Comparison of ENCODE assay signal across 10 cellular contexts in genomic region chrX:83535417-83536244, GRCh38. TPM values are rescaled to one million over a fixed set of nuclear protein-coding genes. Genes with fewer than 3 reads are reported as not detected.
DNase-seq lines count a peak whose midpoint lies in the region; ATAC-seq and TF ChIP-seq lines count a peak whose summit lies in the region.
"Had no signal": no experiment of that assay in that cellular context is flagged by ENCODE, and none has a peak within 500 bp of the region (broad histone marks: within the 10 kb centered on the region; RNA-seq: fewer than 3 reads in every experiment).

No MANE protein-coding gene starts in this region.

- CTCF ChIA-PET in GM10248 (lab: Yijun Ruan, JAX) = no interaction called here

- no peaks in the 10 kb centered on the region for H3K9me3 ChIP-seq in spleen
- H3K9me3 ChIP-seq: gastroesophageal sphincter had no signal

- peak overlapping the region in 5 of 8 donors; percentile 3 to 55 (median 12) for H3K4me3 ChIP-seq in spleen
- no peak overlapping the region for H3K4me3 ChIP-seq in lower leg skin (ENCODE audit: low read depth, poor library complexity, severe bottlenecking)
- H3K4me3 ChIP-seq: gastroesophageal sphincter had no signal

- no peaks in the 10 kb centered on the region for H3K4me1 ChIP-seq in spleen
- H3K4me1 ChIP-seq: gastroesophageal sphincter had no signal

- POLR2A ChIA-PET in GM10248 (lab: Yijun Ruan, JAX) = no interaction called here

- H3K27me3 ChIP-seq in spleen (replicated peaks in 1 of 7) = no peaks in the 10 kb centered on the region
- H3K27me3 ChIP-seq: gastroesophageal sphincter had no signal

- H3K9me3 Mint-ChIP-seq in activated T-cell treated with anti-CD3 and anti-CD28 coated beads, Interleukin-2, amount 50 U/mL, for 4 hours = no peaks in the 10 kb centered on the region
- H3K9me3 Mint-ChIP-seq in activated T-cell treated with anti-CD3 and anti-CD28 coated beads, Interleukin-2, amount 50 U/mL, for 72 hours = peaks cover 0 to 1% of the 10 kb centered on the region in 2 donors
- no peaks in the 10 kb centered on the region for H3K9me3 Mint-ChIP-seq in activated T-helper 17 cell treated with anti-CD3 and anti-CD28 coated beads, Interleukin-2, amount 50 U/mL, for 72 hours
- peaks cover 0 to 2% (median 0%) of the 10 kb centered on the region in 7 donors for H3K9me3 Mint-ChIP-seq in CD14-positive monocyte

- H3K27ac Mint-ChIP-seq in activated T-cell treated with anti-CD3 and anti-CD28 coated beads, Interleukin-2, amount 50 U/mL, for 72 hours = no peak overlapping the region
- no peak overlapping the region for H3K27ac Mint-ChIP-seq in activated T-helper 17 cell treated with anti-CD3 and anti-CD28 coated beads, Interleukin-2, amount 50 U/mL, for 72 hours
- H3K27ac Mint-ChIP-seq in CD14-positive monocyte = no peak overlapping the region

- no peak for TF ChIP-seq CTCF in spleen (IDR thresholded peaks at IDR 0.05 in 8 of 11, conservative IDR thresholded peaks at IDR 0.05 in 3 of 11)
- no peak for TF ChIP-seq CTCF in lower leg skin (IDR thresholded peaks at IDR 0.05)
- no peak for TF ChIP-seq CTCF in CD14-positive monocyte (IDR thresholded peaks at IDR 0.05)
- no peak for TF ChIP-seq CTCF in GM10248 (IDR thresholded peaks at IDR 0.05; ENCODE audit: control extremely low read depth, extremely low read depth, low read depth, missing control alignments)

- peak overlapping the region; percentile 53 for H3K4me3 Mint-ChIP-seq in activated T-cell treated with anti-CD3 and anti-CD28 coated beads, Interleukin-2, amount 50 U/mL, for 4 hours
- peak overlapping the region in 1 of 2 donors; percentile 60 for H3K4me3 Mint-ChIP-seq in activated T-cell treated with anti-CD3 and anti-CD28 coated beads, Interleukin-2, amount 50 U/mL, for 72 hours
- peak overlapping the region; percentile 23 for H3K4me3 Mint-ChIP-seq in activated T-helper 17 cell treated with anti-CD3 and anti-CD28 coated beads, Interleukin-2, amount 50 U/mL, for 72 hours
- H3K4me3 Mint-ChIP-seq in CD14-positive monocyte = peak overlapping the region in 1 of 2 donors; percentile 63

- peaks cover 2% of the 10 kb centered on the region for H3K4me1 Mint-ChIP-seq in activated T-cell treated with anti-CD3 and anti-CD28 coated beads, Interleukin-2, amount 50 U/mL, for 4 hours (ENCODE audit: low read depth)
- H3K4me1 Mint-ChIP-seq in activated T-cell treated with anti-CD3 and anti-CD28 coated beads, Interleukin-2, amount 50 U/mL, for 72 hours (ENCODE audit: low read depth) = no peaks in the 10 kb centered on the region
- H3K4me1 Mint-ChIP-seq in activated T-helper 17 cell treated with anti-CD3 and anti-CD28 coated beads, Interleukin-2, amount 50 U/mL, for 72 hours = no peaks in the 10 kb centered on the region
- no peaks in the 10 kb centered on the region for H3K4me1 Mint-ChIP-seq in CD14-positive monocyte

- H3K36me3 Mint-ChIP-seq in activated T-cell treated with anti-CD3 and anti-CD28 coated beads, Interleukin-2, amount 50 U/mL, for 4 hours (ENCODE audit: insufficient read depth) = no peaks in the 10 kb centered on the region
- H3K36me3 Mint-ChIP-seq in activated T-cell treated with anti-CD3 and anti-CD28 coated beads, Interleukin-2, amount 50 U/mL, for 72 hours (ENCODE audit: insufficient read depth in 2 of 2) = no peaks in the 10 kb centered on the region
- no peaks in the 10 kb centered on the region for H3K36me3 Mint-ChIP-seq in activated T-helper 17 cell treated with anti-CD3 and anti-CD28 coated beads, Interleukin-2, amount 50 U/mL, for 72 hours (ENCODE audit: low read depth)
- no peaks in the 10 kb centered on the region for H3K36me3 Mint-ChIP-seq in CD14-positive monocyte

- TF ChIP-seq POLR2A in spleen (IDR thresholded peaks at IDR 0.05) = no peak
- no peak for TF ChIP-seq POLR2A in lower leg skin (IDR thresholded peaks at IDR 0.05)

- no peak for ATAC-seq in activated T-cell treated with anti-CD3 and anti-CD28 coated beads, Interleukin-2, amount 50 U/mL, for 4 hours
- ATAC-seq in activated T-cell treated with anti-CD3 and anti-CD28 coated beads, Interleukin-2, amount 50 U/mL, for 72 hours (replicated peaks in 1 of 2) = no peak
- ATAC-seq in HG03354 (IDR thresholded peaks at IDR 0.05; ENCODE audit: poor library complexity, severe bottlenecking, unreplicated experiment) = peak; percentile 82
- ATAC-seq in activated T-helper 17 cell treated with anti-CD3 and anti-CD28 coated beads, Interleukin-2, amount 50 U/mL, for 72 hours (replicated peaks) = no peak
- ATAC-seq: gastroesophageal sphincter had no signal

- no peaks in the 10 kb centered on the region for H3K36me3 ChIP-seq in spleen
- H3K36me3 ChIP-seq: gastroesophageal sphincter had no signal

- H3K27me3 Mint-ChIP-seq in activated T-cell treated with anti-CD3 and anti-CD28 coated beads, Interleukin-2, amount 50 U/mL, for 4 hours (ENCODE audit: low read depth) = peaks cover 2% of the 10 kb centered on the region
- peaks cover 12% of the 10 kb centered on the region for H3K27me3 Mint-ChIP-seq in activated T-cell treated with anti-CD3 and anti-CD28 coated beads, Interleukin-2, amount 50 U/mL, for 72 hours (ENCODE audit: low read depth)
- no peaks in the 10 kb centered on the region for H3K27me3 Mint-ChIP-seq in activated T-helper 17 cell treated with anti-CD3 and anti-CD28 coated beads, Interleukin-2, amount 50 U/mL, for 72 hours
- H3K27me3 Mint-ChIP-seq in CD14-positive monocyte (ENCODE audit: low read depth in 3 of 3) = peaks cover 0 to 3% (median 0%) of the 10 kb centered on the region in 3 donors

- WGBS in spleen, 5 donors = 49 to 66% (median 53%) methylated on average over 7 of the region's 7 CpGs
- WGBS in lower leg skin, 2 donors = 43 to 47% methylated on average over 7 of the region's 7 CpGs

- intact Hi-C loops in spleen (cut with DNase I; ENCODE audit: low total_unique reads) = no loop called here
- intact Hi-C loops in lower leg skin (cut with DNase I; ENCODE audit: low total_unique reads) = no loop called here
- intact Hi-C loops in CD14-positive monocyte (cut with micrococcal nuclease) = no loop called here

- DNase-seq in activated T-cell treated with anti-CD3 and anti-CD28 coated beads, Interleukin-2, amount 50 U/mL, for 4 hours = no peak
- no peak for DNase-seq in activated T-cell treated with anti-CD3 and anti-CD28 coated beads, Interleukin-2, amount 50 U/mL, for 72 hours
- DNase-seq in spleen (no peak), lower leg skin (ENCODE audit: low spot score in 2 of 2) (no peak), CD14-positive monocyte (ENCODE audit: low spot score) (no peak), GM10248 (ENCODE audit: extremely low spot score) (no peak)
- DNase-seq: NCI-H524 had no signal

- no peak overlapping the region for H3K27ac ChIP-seq in spleen
- H3K27ac ChIP-seq: gastroesophageal sphincter had no signal

RNA-seq across cellular contexts. Expression of gene POU3F4, which starts 27.5 kb away (rescaled TPM):
- total RNA-seq in activated T-cell treated with anti-CD3 and anti-CD28 coated beads, Interleukin-2, amount 50 U/mL, for 4 hours = not detected
- not detected for total RNA-seq in activated T-cell treated with anti-CD3 and anti-CD28 coated beads, Interleukin-2, amount 50 U/mL, for 72 hours
- total RNA-seq in activated T-helper 17 cell treated with anti-CD3 and anti-CD28 coated beads, Interleukin-2, amount 50 U/mL, for 72 hours = not detected
- total RNA-seq in spleen (not detected), lower leg skin (not detected)
- polyA plus RNA-seq in spleen (not detected), CD14-positive monocyte (not detected)
- total RNA-seq: gastroesophageal sphincter had no signal
